ENCODE assay signal across 26 cellular contexts in the genomic region with DNA sequence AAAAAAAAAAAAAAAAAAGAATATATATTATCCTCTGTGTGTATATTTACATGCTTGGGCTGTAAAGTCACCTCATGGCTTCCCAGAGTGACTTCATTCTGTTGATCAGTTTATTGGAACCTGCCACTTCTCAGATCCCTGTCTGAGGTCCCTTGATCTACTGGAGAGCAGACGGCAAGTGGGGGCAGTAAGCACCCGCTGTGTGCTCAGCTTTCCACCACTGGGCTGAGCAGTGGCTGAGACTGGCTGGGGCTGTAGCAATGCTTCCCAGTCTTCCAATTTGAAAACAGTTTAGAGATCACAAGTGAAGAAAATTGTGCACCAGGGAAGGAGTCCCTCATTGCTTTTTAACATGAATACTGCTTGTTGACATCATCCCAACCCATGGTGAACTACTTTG.
"Had no signal": no experiment of that assay in that cellular context is flagged by ENCODE, and none has a peak within 500 bp of the region (broad histone marks: within the 10 kb centered on the region; RNA-seq: fewer than 3 reads in every experiment).

No MANE protein-coding gene starts in this region.

- H3K27ac Mint-ChIP-seq: activated naive CD4-positive, alpha-beta T cell treated with anti-CD3 and anti-CD28 coated beads for 36 hours; activated T-helper 2 cell treated with anti-CD3 and anti-CD28 coated beads, Interferon-gamma antibody, Interleukin-2, Interleukin-4, amounts not matched to agents 10 μg/mL and 5 μg/mL and 100 μg/mL, durations not matched to agents 14 hours and 24 hours and 36 hours; dendritic cell treated with granulocyte-macrophage colony-stimulating factor and Interleukin-4, amounts not matched to agents 40 ng/mL and 50 ng/mL, for 4 days; neural progenitor cell; progenitor cell of endocrine pancreas; T-helper 1 cell treated with Interleukin-12 subunit alpha and Interleukin-12 subunit beta and Interleukin-4 antibody, amounts not matched to agents 30 μg/mL and 1 μg/mL, for 36 hours had no signal

- H3K9ac ChIP-seq: neural progenitor cell had no signal

- H3K27ac ChIP-seq: esophagus muscularis mucosa, gastrocnemius medialis, heart left ventricle, neural progenitor cell, tibial artery, uterus had no signal

- DNase-seq: activated CD8-positive, alpha-beta memory T cell treated with anti-CD3 and anti-CD28 coated beads for 24 hours; activated CD8-positive, alpha-beta memory T cell treated with anti-CD3 and anti-CD28 coated beads, Interleukin-2, amount 50 U/mL, for 4 hours; activated naive CD4-positive, alpha-beta T cell treated with anti-CD3 and anti-CD28 coated beads for 36 hours; activated T-cell treated with anti-CD3 and anti-CD28 coated beads, Interleukin-2, amount 50 U/mL, for 4 hours; amygdala; effector CD4-positive, alpha-beta T cell; gastrocnemius medialis; heart left ventricle; islet precursor cell; left colon; mesenchymal stem cell; naive B cell; stimulated activated CD4-positive, alpha-beta T cell treated with anti-CD3 and anti-CD28 coated beads, Interleukin-12 subunit alpha, Interleukin-12 subunit beta, amount 100 ng/mL, for 4 hours; stimulated activated CD4-positive, alpha-beta T cell treated with anti-CD3 and anti-CD28 coated beads, Interleukin-4, amount 100 ng/mL, for 4 hours; substantia nigra; T1000; uterus had no signal

- H3K36me3 ChIP-seq: esophagus muscularis mucosa, gastrocnemius medialis, heart left ventricle, neural progenitor cell, uterus had no signal

- H3K9me3 Mint-ChIP-seq: activated naive CD4-positive, alpha-beta T cell treated with anti-CD3 and anti-CD28 coated beads for 36 hours; activated T-cell treated with anti-CD3 and anti-CD28 coated beads, Interleukin-2, amount 50 U/mL, for 4 hours; activated T-helper 2 cell treated with anti-CD3 and anti-CD28 coated beads, Interferon-gamma antibody, Interleukin-2, Interleukin-4, amounts not matched to agents 10 μg/mL and 5 μg/mL and 100 μg/mL, durations not matched to agents 14 hours and 24 hours and 36 hours; dendritic cell treated with granulocyte-macrophage colony-stimulating factor and Interleukin-4, amounts not matched to agents 40 ng/mL and 50 ng/mL, for 4 days; naive B cell; neural progenitor cell; stimulated activated naive CD8-positive, alpha-beta T cell treated with anti-CD3 and anti-CD28 coated beads, Interleukin-15, Interleukin-2, amounts not matched to agents 100 ng/mL and 50 ng/mL, for 24 hours; T-helper 1 cell treated with Interleukin-12 subunit alpha and Interleukin-12 subunit beta and Interleukin-4 antibody, amounts not matched to agents 30 μg/mL and 1 μg/mL, for 36 hours; WTC11 had no signal

- H3K4me3 ChIP-seq: esophagus muscularis mucosa, gastrocnemius medialis, heart left ventricle, neural progenitor cell, tibial artery, uterus had no signal

- H3K4me1 Mint-ChIP-seq: neural progenitor cell had no signal

- H3K4me3 Mint-ChIP-seq: activated naive CD4-positive, alpha-beta T cell treated with anti-CD3 and anti-CD28 coated beads for 36 hours; activated T-cell treated with anti-CD3 and anti-CD28 coated beads, Interleukin-2, amount 50 U/mL, for 4 hours; dendritic cell treated with granulocyte-macrophage colony-stimulating factor and Interleukin-4, amounts not matched to agents 40 ng/mL and 50 ng/mL, for 4 days; naive B cell; neural progenitor cell; stimulated activated naive CD8-positive, alpha-beta T cell treated with anti-CD3 and anti-CD28 coated beads, Interleukin-15, Interleukin-2, amounts not matched to agents 100 ng/mL and 50 ng/mL, for 24 hours; T-helper 1 cell treated with Interleukin-12 subunit alpha and Interleukin-12 subunit beta and Interleukin-4 antibody, amounts not matched to agents 30 μg/mL and 1 μg/mL, for 36 hours; WTC11 had no signal

- H3K27me3 Mint-ChIP-seq: progenitor cell of endocrine pancreas; stimulated activated naive CD8-positive, alpha-beta T cell treated with anti-CD3 and anti-CD28 coated beads, Interleukin-15, Interleukin-2, amounts not matched to agents 100 ng/mL and 50 ng/mL, for 24 hours had no signal

- H3K36me3 Mint-ChIP-seq: naive B cell had no signal

- H3K27me3 ChIP-seq: esophagus muscularis mucosa, gastrocnemius medialis, heart left ventricle, neural progenitor cell, uterus had no signal

- H3K9me3 ChIP-seq: esophagus muscularis mucosa, gastrocnemius medialis, heart left ventricle, tibial artery, uterus had no signal

- H3K4me1 ChIP-seq: esophagus muscularis mucosa, gastrocnemius medialis, heart left ventricle, neural progenitor cell, tibial artery, uterus had no signal

- ATAC-seq: activated T-cell treated with anti-CD3 and anti-CD28 coated beads, Interleukin-2, amount 50 U/mL, for 4 hours; gastrocnemius medialis; heart left ventricle; left colon; WTC11 had no signal
